Comparison of ENCODE assay signal across 8 cellular contexts in genomic region chr13:24159921-24160324, GRCh38. TPM values are rescaled to one million over a fixed set of nuclear protein-coding genes. Genes with fewer than 3 reads are reported as not detected.
DNase-seq lines count a peak whose midpoint lies in the region; ATAC-seq and TF ChIP-seq lines count a peak whose summit lies in the region.

No MANE protein-coding gene starts in this region.

- H3K4me3 ChIP-seq in AG10803 (ENCODE audit: low read length) (peak overlapping the region; percentile 90), HUES64 (ENCODE audit: low read length) (peak overlapping the region; percentile 85), mucosa of stomach (ENCODE audit: low read length) (peak overlapping the region; percentile 23)

- WGBS in HUES64 = 15% methylated on average over 9 of the region's 9 CpGs

- TF ChIP-seq CTCF in AG10803 (conservative IDR thresholded peaks at IDR 0.05; ENCODE audit: low read length) = no peak

- H3K36me3 ChIP-seq in HUES64 (ENCODE audit: insufficient read depth, low read length) (peaks cover 3% of the 10 kb centered on the region), mucosa of stomach (ENCODE audit: control insufficient read depth, insufficient read depth, low read length) (no peaks in the 10 kb centered on the region)

- H3K27me3 ChIP-seq in HUES64 (ENCODE audit: insufficient read depth, low read length) (peaks cover 32% of the 10 kb centered on the region), mucosa of stomach (ENCODE audit: control insufficient read depth, insufficient read depth, low read length) (no peaks in the 10 kb centered on the region)

- DNase-seq in AG10803 (ENCODE audit: low read depth) = no peak
- peak in 1 of 61 donors; percentile 58 for DNase-seq in caudate nucleus (lab: John Stamatoyannopoulos, UW)
- no peak for DNase-seq in iPS-NIHi7 (ENCODE audit: extremely low spot score)
- no peak for DNase-seq in NCI-H2171 treated with DMSO at 0.1 percent for 48 hours (lab: John Stamatoyannopoulos, UW)

- H3K27ac ChIP-seq in HUES64 (ENCODE audit: low read depth, low read length) (peak overlapping the region; percentile 41; the same call in 1 of the 2 replicates), caudate nucleus (ENCODE audit: low read depth, low read length) (peak overlapping the region; percentile 73)

- H3K9me3 ChIP-seq in HUES64 (ENCODE audit: insufficient read depth, low read depth, low read length) (no peaks in the 10 kb centered on the region), mucosa of stomach (ENCODE audit: control insufficient read depth, low read length) (no peaks in the 10 kb centered on the region)

- H3K9ac ChIP-seq in HUES64 (ENCODE audit: low read depth, low read length) (peak overlapping the region; percentile 54; the same call in 1 of the 2 replicates), mucosa of stomach (ENCODE audit: low read length) (peak overlapping the region; percentile 93)

- H3K4me1 ChIP-seq in HUES64 (ENCODE audit: insufficient read depth, low read length) (peaks cover 41% of the 10 kb centered on the region), mucosa of stomach (ENCODE audit: control insufficient read depth, insufficient read depth, low read length) (peaks cover 21% of the 10 kb centered on the region)

- no peak for ATAC-seq in GM19455 (IDR thresholded peaks at IDR 0.05; ENCODE audit: unreplicated experiment)
- no peak for ATAC-seq in GM19467 (IDR thresholded peaks at IDR 0.05; ENCODE audit: unreplicated experiment)

RNA-seq across cellular contexts. Expression of gene SPATA13, which starts 0.6 kb away (rescaled TPM):
- polyA plus RNA-seq in HUES64 (2013, experiment 1 of 2) = 14.6 TPM
- polyA plus RNA-seq in HUES64 (2013, experiment 2 of 2) = 19.8 TPM

Comparison
In these comparisons a context has a peak if more than half of its experiments do, and no peak if none do; other contexts are left out.
1. H3K4me3 ChIP-seq: peak in every context shown above with its lines; median percentile 90 in AG10803; 85 in HUES64; 23 in mucosa of stomach.